2 cellular contexts compared by ENCODE assay signal in genomic region chr9:3740690-3741419, GRCh38.
TF ChIP-seq lines count a peak whose summit lies in the region.

No MANE protein-coding gene starts in this region.

TF ChIP-seq in A549, 52 proteins besides CTCF, POLR2A, EP300 and RAD21 (continued from another document):
- no peak for TF ChIP-seq NPAS2 (CRISPR knock-in tag; IDR thresholded peaks at IDR 0.05; ENCODE audit: borderline replicate concordance)
- TF ChIP-seq CHD2 (IDR thresholded peaks at IDR 0.05; ENCODE audit: low read length, partially characterized antibody): no peak
- TF ChIP-seq SREBF2 (IDR thresholded peaks at IDR 0.05): no peak
- TF ChIP-seq ESRRA (IDR thresholded peaks at IDR 0.05; ENCODE audit: borderline replicate concordance, low read length): no peak
- TF ChIP-seq MAZ (IDR thresholded peaks at IDR 0.05; ENCODE audit: borderline replicate concordance, low read depth, low read length): no peak
- no peak for TF ChIP-seq EHF (CRISPR knock-in tag; IDR thresholded peaks at IDR 0.05)
- no peak for TF ChIP-seq MAFK (IDR thresholded peaks at IDR 0.05; ENCODE audit: partially characterized antibody)

TF ChIP-seq in IMR-90, 13 proteins besides CTCF, POLR2A, EP300 and RAD21 (continued from another document):
- TF ChIP-seq MAZ (IDR thresholded peaks at IDR 0.05; ENCODE audit: borderline replicate concordance, low read depth, low read length) (no peak), RFX5 (IDR thresholded peaks at IDR 0.05; ENCODE audit: low read depth, low read length) (no peak), SMC3 (IDR thresholded peaks at IDR 0.05; ENCODE audit: low read depth, low read length) (no peak), NFE2L2 (IDR thresholded peaks at IDR 0.05; ENCODE audit: low read depth, low read length) (no peak), CEBPB (IDR thresholded peaks at IDR 0.05; ENCODE audit: low read depth, low read length) (no peak)
- TF ChIP-seq, protein P1, sequence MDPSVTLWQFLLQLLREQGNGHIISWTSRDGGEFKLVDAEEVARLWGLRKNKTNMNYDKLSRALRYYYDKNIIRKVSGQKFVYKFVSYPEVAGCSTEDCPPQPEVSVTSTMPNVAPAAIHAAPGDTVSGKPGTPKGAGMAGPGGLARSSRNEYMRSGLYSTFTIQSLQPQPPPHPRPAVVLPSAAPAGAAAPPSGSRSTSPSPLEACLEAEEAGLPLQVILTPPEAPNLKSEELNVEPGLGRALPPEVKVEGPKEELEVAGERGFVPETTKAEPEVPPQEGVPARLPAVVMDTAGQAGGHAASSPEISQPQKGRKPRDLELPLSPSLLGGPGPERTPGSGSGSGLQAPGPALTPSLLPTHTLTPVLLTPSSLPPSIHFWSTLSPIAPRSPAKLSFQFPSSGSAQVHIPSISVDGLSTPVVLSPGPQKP (IDR thresholded peaks at IDR 0.05; ENCODE audit: borderline replicate concordance, low read depth, low read length): no peak
